21 cellular contexts compared by ENCODE assay signal in the genomic region with DNA sequence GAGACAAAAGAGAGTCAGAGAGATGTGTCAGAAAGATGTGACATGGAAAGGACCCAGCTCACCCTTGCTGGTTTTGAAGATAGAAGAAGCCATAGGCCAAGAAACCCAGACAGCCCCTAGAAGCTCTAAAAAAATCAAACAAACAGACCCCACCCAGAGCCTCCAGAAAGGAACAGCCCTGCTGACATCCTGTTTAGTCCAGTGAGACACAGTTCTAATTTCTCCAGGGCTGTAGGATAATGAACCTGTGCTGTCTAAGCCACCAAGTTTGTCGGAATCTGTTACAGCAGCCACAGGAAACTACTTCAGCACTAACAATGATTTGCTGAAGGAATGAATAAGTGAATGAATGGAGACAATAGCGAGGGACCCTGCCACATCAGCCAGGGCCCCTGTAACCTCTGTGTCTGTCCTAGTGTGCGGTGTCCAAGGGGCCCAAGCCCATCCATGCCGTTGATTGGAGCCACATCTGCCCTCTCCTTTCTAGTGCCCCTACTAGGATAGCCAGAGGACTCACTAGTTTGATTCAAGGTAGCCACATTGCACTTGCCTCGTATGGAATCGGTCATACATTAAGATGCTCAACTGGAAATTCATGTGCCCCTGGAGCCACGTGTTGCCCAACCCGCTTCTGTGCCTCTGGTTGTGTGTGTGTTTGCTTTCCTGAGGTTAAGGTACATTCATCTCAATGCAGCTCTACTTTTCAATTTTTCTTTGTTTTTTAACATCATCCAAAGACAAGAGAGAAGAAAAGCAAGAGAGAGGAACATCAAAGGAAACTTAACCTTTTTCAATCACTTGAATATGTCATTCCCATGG. TPM values are rescaled to one million over a fixed set of nuclear protein-coding genes. Genes with fewer than 3 reads are reported as not detected.
A peak's percentile ranks its signal among the peaks of the same experiment; 100 is the strongest.
DNase-seq lines count a peak whose midpoint lies in the region; ATAC-seq, FAIRE-seq and TF ChIP-seq lines count a peak whose summit lies in the region.
"Had no signal": no experiment of that assay in that cellular context is flagged by ENCODE, and none has a peak within 500 bp of the region (broad histone marks: within the 10 kb centered on the region; RNA-seq: fewer than 3 reads in every experiment).

No MANE protein-coding gene starts in this region.

- H3K36me3 Mint-ChIP-seq in nephron (ENCODE audit: low read depth) = no peaks in the 10 kb centered on the region
- peaks cover 5% of the 10 kb centered on the region for H3K36me3 Mint-ChIP-seq in Caco-2 (ENCODE audit: insufficient read depth, unreplicated experiment)

- no peak for FAIRE-seq in RCC 7860 (lab: Jason Lieb, UNC)
- FAIRE-seq: GM19239 had no signal

- H3K27ac ChIP-seq in heart right ventricle (peak overlapping the region; percentile 5 to 86 (median 64)), upper lobe of left lung (peak overlapping the region in 3 of 4 donors; percentile 30 to 49 (median 43)), esophagus squamous epithelium (peak overlapping the region in 1 of 4 donors; percentile 61)
- H3K27ac ChIP-seq: GM23248, KMS-11 had no signal

- H3K27ac Mint-ChIP-seq in nephron (peak overlapping the region in 2 of 3 experiments; percentile 84 to 92), Caco-2 (ENCODE audit: unreplicated experiment) (no peak overlapping the region)
- H3K27ac Mint-ChIP-seq: CD4-positive, alpha-beta T cell had no signal

- no peak for TF ChIP-seq EP300 in upper lobe of left lung (IDR thresholded peaks at IDR 0.05)

- no peak for TF ChIP-seq CTCF in heart right ventricle (IDR thresholded peaks at IDR 0.05)
- TF ChIP-seq CTCF in epithelial cell of esophagus (IDR thresholded peaks at IDR 0.05; ENCODE audit: insufficient read depth, low read depth, low read length, missing control alignments) = no peak
- TF ChIP-seq CTCF in nephron (IDR thresholded peaks at IDR 0.05; ENCODE audit: unreplicated experiment in 3 of 3) = no peak
- TF ChIP-seq CTCF in upper lobe of left lung (IDR thresholded peaks at IDR 0.05) = no peak
- no peak for TF ChIP-seq CTCF in esophagus squamous epithelium (IDR thresholded peaks at IDR 0.05)
- TF ChIP-seq CTCF in Caco-2 (IDR thresholded peaks at IDR 0.05; ENCODE audit: insufficient read depth in 1 of 2, low read depth in 1 of 2, low read length in 1 of 2, severe bottlenecking in 1 of 2, unreplicated experiment in 1 of 2) = no peak

- no TSS peak for BruUV-seq in Caco-2 (replicated peaks; lab: Mats Ljungman, UMichigan)

- H3K27me3 ChIP-seq in heart right ventricle (no peaks in the 10 kb centered on the region), upper lobe of left lung (no peaks in the 10 kb centered on the region), esophagus squamous epithelium (no peaks in the 10 kb centered on the region), Caco-2 (replicated peaks; ENCODE audit: control insufficient read depth, insufficient read depth, low read length) (no peaks in the 10 kb centered on the region)
- H3K27me3 ChIP-seq: BE2C had no signal

- H3K4me3 ChIP-seq in heart right ventricle (no peak overlapping the region), epithelial cell of esophagus (ENCODE audit: low read length) (no peak overlapping the region), upper lobe of left lung (no peak overlapping the region), esophagus squamous epithelium (no peak overlapping the region), Caco-2 (ENCODE audit: low read depth, low read length) (no peak overlapping the region)
- H3K4me3 ChIP-seq: GM23248, HAP-1 had no signal

- no peaks in the 10 kb centered on the region for H3K9me3 Mint-ChIP-seq in nephron
- no peaks in the 10 kb centered on the region for H3K9me3 Mint-ChIP-seq in Caco-2 (ENCODE audit: unreplicated experiment)
- H3K9me3 Mint-ChIP-seq: CD4-positive, alpha-beta T cell had no signal

- TF ChIP-seq POLR2A in upper lobe of left lung (IDR thresholded peaks at IDR 0.05) (no peak), esophagus squamous epithelium (IDR thresholded peaks at IDR 0.05) (no peak)

- no peaks in the 10 kb centered on the region for H3K36me3 ChIP-seq in heart right ventricle
- no peaks in the 10 kb centered on the region for H3K36me3 ChIP-seq in upper lobe of left lung
- no peaks in the 10 kb centered on the region for H3K36me3 ChIP-seq in esophagus squamous epithelium
- H3K36me3 ChIP-seq in Caco-2 (ENCODE audit: control insufficient read depth, insufficient read depth, low read length) = no peaks in the 10 kb centered on the region
- H3K36me3 ChIP-seq: BE2C, HAP-1 had no signal

- WGBS in heart right ventricle, 2 donors = 78 to 87% methylated on average over 8 of the region's 8 CpGs
- 81 to 94% methylated on average over 7 to 8 of the region's 8 CpGs for WGBS in upper lobe of left lung, 2 donors
- WGBS in esophagus squamous epithelium, 2 donors = 79 to 81% methylated on average over 6 to 8 of the region's 8 CpGs

- DNase-seq in heart right ventricle = no peak
- DNase-seq in cardiac septum (ENCODE audit: low spot score) = no peak
- peak; percentile 53 for DNase-seq in epithelial cell of esophagus (ENCODE audit: low read depth)
- no peak for DNase-seq in upper lobe of left lung
- no peak for DNase-seq in RCC 7860 (ENCODE audit: low spot score)
- DNase-seq in esophagus squamous epithelium (lab: John Stamatoyannopoulos, UW) = no peak
- DNase-seq in Caco-2 = no peak
- DNase-seq: BE2C; CD4-positive, alpha-beta T cell; DMS153; GDM1; NCI-H1417; NCI-H187 treated with DMSO at 0.1 percent for 48 hours; NCI-H226; NCI-H526 had no signal

- intact Hi-C loops in heart right ventricle (cut with DNase I) (loop anchor here in 2 of 10 donors (2.0 kb wide), 2 partner anchors 17 to 29 kb away; no protein-coding TSS in a partner anchor), cardiac septum (cut with DNase I) (no loop called here), esophagus squamous epithelium (cut with DNase I) (no loop called here), Caco-2 (cut with micrococcal nuclease; ENCODE audit: unreplicated experiment) (no loop called here)

- POLR2A ChIA-PET in Caco-2 (lab: Charles Lee) = no interaction called here

- H3K4me3 Mint-ChIP-seq in nephron (no peak overlapping the region), Caco-2 (ENCODE audit: unreplicated experiment) (no peak overlapping the region)
- H3K4me3 Mint-ChIP-seq: CD4-positive, alpha-beta T cell had no signal

- H3K4me1 ChIP-seq in heart right ventricle (peaks cover 0 to 44% (median 12%) of the 10 kb centered on the region in 9 donors), upper lobe of left lung (peaks cover 0 to 6% (median 0%) of the 10 kb centered on the region in 4 donors), esophagus squamous epithelium (peaks cover 5 to 59% (median 21%) of the 10 kb centered on the region in 3 donors), Caco-2 (peaks cover 74% of the 10 kb centered on the region)
- H3K4me1 ChIP-seq: HAP-1 had no signal

- ATAC-seq in heart right ventricle (peak in 6 of 8 donors; percentile 39 to 76 (median 66)), upper lobe of left lung (ENCODE audit: low FRiP score in 2 of 2) (no peak)

- H3K27me3 Mint-ChIP-seq in nephron (ENCODE audit: low read depth) (peaks cover 11% of the 10 kb centered on the region), Caco-2 (ENCODE audit: insufficient read depth, unreplicated experiment) (no peaks in the 10 kb centered on the region)
- H3K27me3 Mint-ChIP-seq: CD4-positive, alpha-beta T cell had no signal

- CTCF ChIA-PET in Caco-2 (lab: Charles Lee) = no interaction called here

- H3K9me3 ChIP-seq in heart right ventricle (no peaks in the 10 kb centered on the region), upper lobe of left lung (no peaks in the 10 kb centered on the region), esophagus squamous epithelium (no peaks in the 10 kb centered on the region), Caco-2 (no peaks in the 10 kb centered on the region)
- H3K9me3 ChIP-seq: BE2C, HAP-1 had no signal

- H3K4me1 Mint-ChIP-seq in nephron (peaks cover 51% of the 10 kb centered on the region), Caco-2 (ENCODE audit: low read depth, unreplicated experiment) (peaks cover 53% of the 10 kb centered on the region)

RNA-seq across cellular contexts. Expression of a gene that starts 32.5 kb away (rescaled TPM):
- total RNA-seq in heart right ventricle (10 to 100 TPM in 2 of 10 donors, 1 to 10 TPM in 8; 3.2 to 10.9 (median 5.8) TPM), cardiac septum (5.5 TPM), upper lobe of left lung (10 to 100 TPM in 3 of 6 donors, 1 to 10 TPM in 3; 5.4 to 25.1 (median 13.0) TPM), esophagus squamous epithelium (10 to 100 TPM in 2 of 4 donors, 1 to 10 TPM in 2; 8.0 to 18.7 (median 11.5) TPM), Caco-2 (2022) (17.5 and 21.0 TPM in 2 replicates)
- 1 to 10 TPM; 3.1 to 3.8 TPM for polyA plus RNA-seq in heart right ventricle
- total RNA-seq: A172 had no signal

Comparison
In these comparisons a context has a peak if more than half of its experiments do, and no peak if none do; other contexts are left out.
1. ATAC-seq: peak in heart right ventricle (6 of 8); none in upper lobe of left lung (0 of 2).